In the genomic region with DNA sequence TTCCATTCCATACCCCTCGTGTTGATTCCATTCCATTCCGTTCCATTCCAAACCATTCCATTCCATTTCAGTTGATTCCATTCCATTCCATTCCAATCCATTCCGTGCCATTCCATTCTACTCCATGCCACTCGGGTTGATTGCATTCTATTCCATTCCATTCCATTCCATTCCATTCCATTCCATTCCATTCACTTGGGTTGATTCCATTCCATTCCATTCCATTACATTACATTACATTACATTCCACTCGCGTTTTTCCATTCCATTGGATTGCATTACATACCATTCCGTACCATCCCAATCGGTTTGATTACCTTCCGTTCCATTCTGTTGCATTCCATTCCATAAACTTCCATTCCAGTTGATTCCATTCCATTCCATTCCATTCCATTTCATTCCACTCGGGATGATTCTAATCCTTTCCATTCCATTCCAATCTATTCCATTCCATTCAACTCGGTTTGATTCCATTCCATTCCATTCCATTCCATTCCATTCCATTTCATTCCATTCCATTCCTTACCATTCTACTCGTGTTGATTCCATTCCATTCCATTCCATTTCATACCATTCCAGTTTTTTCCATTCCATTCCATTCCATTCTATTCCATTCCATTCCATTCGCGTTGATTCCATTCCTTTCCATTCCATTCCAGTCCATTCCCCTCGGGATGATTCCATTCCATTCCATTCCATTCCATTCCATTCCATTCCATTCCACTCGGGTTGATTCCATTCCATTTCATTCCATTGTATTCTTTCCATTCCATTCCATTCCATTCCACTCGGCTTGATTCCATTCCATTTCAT, we compare ENCODE assay signal across 17 cellular contexts.
"Had no signal": no experiment of that assay in that cellular context is flagged by ENCODE, and none has a peak within 500 bp of the region (broad histone marks: within the 10 kb centered on the region; RNA-seq: fewer than 3 reads in every experiment).

No MANE protein-coding gene starts in this region.

- H3K27me3 ChIP-seq: body of pancreas, thyroid gland, upper lobe of right lung had no signal

- H3K4me1 ChIP-seq: body of pancreas, lower lobe of right lung, thyroid gland, upper lobe of right lung had no signal

- H3K27me3 Mint-ChIP-seq: activated CD4-positive, alpha-beta memory T cell treated with anti-CD3 and anti-CD28 coated beads for 36 hours; activated naive CD8-positive, alpha-beta T cell treated with anti-CD3 and anti-CD28 coated beads, Interleukin-2, amount 50 U/mL, for 24 hours; naive thymus-derived CD8-positive, alpha-beta T cell; progenitor cell of endocrine pancreas had no signal

- H3K36me3 ChIP-seq: lower lobe of right lung, thyroid gland, upper lobe of right lung had no signal

- DNase-seq: activated CD4-positive, alpha-beta memory T cell treated with anti-CD3 and anti-CD28 coated beads for 36 hours; activated CD4-positive, alpha-beta T cell treated with anti-CD3 and anti-CD28 coated beads for 48 hours; activated effector memory CD4-positive, alpha-beta T cell treated with anti-CD3 and anti-CD28 coated beads, Interleukin-2, amount 50 U/mL, for 16 hours; activated naive CD4-positive, alpha-beta T cell treated with anti-CD3 and anti-CD28 coated beads, Interleukin-2, amount 50 U/mL, for 16 hours; activated naive CD8-positive, alpha-beta T cell treated with anti-CD3 and anti-CD28 coated beads, Interleukin-2, amount 50 U/mL, for 24 hours; body of pancreas; effector CD4-positive, alpha-beta T cell; erythroblast; foreskin melanocyte; immature natural killer cell; lower lobe of right lung; naive thymus-derived CD8-positive, alpha-beta T cell; stimulated activated CD4-positive, alpha-beta T cell treated with anti-CD3 and anti-CD28 coated beads, Interleukin-4, amount 100 ng/mL, for 24 hours; stimulated activated naive CD4-positive, alpha-beta T cell treated with Interleukin-2 at 50 U/mL for 16 hours; thyroid gland; upper lobe of right lung had no signal

- H3K4me3 Mint-ChIP-seq: activated CD4-positive, alpha-beta memory T cell treated with anti-CD3 and anti-CD28 coated beads for 36 hours; activated naive CD8-positive, alpha-beta T cell treated with anti-CD3 and anti-CD28 coated beads, Interleukin-2, amount 50 U/mL, for 24 hours; immature natural killer cell; naive thymus-derived CD8-positive, alpha-beta T cell had no signal

- H3K27ac Mint-ChIP-seq: activated CD4-positive, alpha-beta memory T cell treated with anti-CD3 and anti-CD28 coated beads for 36 hours; activated naive CD8-positive, alpha-beta T cell treated with anti-CD3 and anti-CD28 coated beads, Interleukin-2, amount 50 U/mL, for 24 hours; immature natural killer cell; naive thymus-derived CD8-positive, alpha-beta T cell; progenitor cell of endocrine pancreas had no signal

- H3K4me1 Mint-ChIP-seq: activated naive CD8-positive, alpha-beta T cell treated with anti-CD3 and anti-CD28 coated beads, Interleukin-2, amount 50 U/mL, for 24 hours; immature natural killer cell had no signal

- ATAC-seq: body of pancreas; naive thymus-derived CD8-positive, alpha-beta T cell had no signal

- H3K4me3 ChIP-seq: body of pancreas, lower lobe of right lung, thyroid gland, upper lobe of right lung had no signal
